8 cellular contexts compared by ENCODE assay signal in the genomic region with DNA sequence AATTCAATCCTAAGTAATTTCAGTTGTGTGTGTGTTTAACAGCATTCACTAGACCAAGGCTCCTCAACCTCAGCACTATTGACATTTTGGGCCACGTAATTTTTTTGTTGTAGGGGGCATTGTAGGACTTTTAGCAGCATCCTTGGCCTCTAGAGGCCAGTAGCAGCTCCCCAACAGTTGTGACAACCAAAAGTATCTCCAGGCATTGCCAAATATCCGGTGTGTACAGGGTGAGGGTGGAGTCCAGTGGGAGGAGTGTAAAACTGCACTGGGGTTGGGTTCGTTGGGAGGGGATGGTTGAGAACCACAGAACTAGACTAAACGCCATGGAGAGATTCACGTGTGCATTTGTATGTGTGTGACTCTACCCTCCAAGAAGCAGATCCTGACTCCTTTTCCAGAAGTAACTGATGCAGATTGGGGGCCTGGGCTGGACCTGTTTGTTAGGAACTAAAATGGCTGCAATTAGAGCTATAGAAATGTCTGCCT.
DNase-seq lines count a peak whose midpoint lies in the region; ATAC-seq and FAIRE-seq lines count a peak whose summit lies in the region.

No MANE protein-coding gene starts in this region.

- no peak for FAIRE-seq in RCC 7860 (lab: Jason Lieb, UNC)
- no peak for FAIRE-seq in urothelium cell line (lab: Jason Lieb, UNC)

- DNase-seq in activated gamma-delta T cell treated with Interleukin-2 at 50 U/mL for 16 hours, result peak; percentile 50
- DNase-seq in activated gamma-delta T cell (lab: John Stamatoyannopoulos, UW), result no peak
- peak; percentile 14 for DNase-seq in RCC 7860 (ENCODE audit: low spot score)
- DNase-seq in activated effector memory CD4-positive, alpha-beta T cell treated with Interleukin-2 at 50 U/mL for 16 hours, result peak; percentile 50
- DNase-seq in iPS-NIHi11 (ENCODE audit: low spot score), result peak; percentile 56
- DNase-seq in urothelium cell line (ENCODE audit: low spot score), result peak; percentile 83
- DNase-seq in NCI-H345 treated with DMSO at 0.1 percent for 48 hours (lab: John Stamatoyannopoulos, UW; ENCODE audit: unreplicated experiment), result no peak

- ATAC-seq in HG03095 (IDR thresholded peaks at IDR 0.05; ENCODE audit: unreplicated experiment), result peak; percentile 82

Comparison
In these comparisons a context has a peak if more than half of its experiments do, and no peak if none do; other contexts are left out.
1. DNase-seq: peak in activated gamma-delta T cell treated with Interleukin-2 at 50 U/mL for 16 hours (single experiment), RCC 7860 (single experiment), activated effector memory CD4-positive, alpha-beta T cell treated with Interleukin-2 at 50 U/mL for 16 hours (single experiment), iPS-NIHi11 (single experiment) and urothelium cell line (single experiment); none in activated gamma-delta T cell (single experiment) and NCI-H345 treated with DMSO at 0.1 percent for 48 hours (single experiment).